In genomic region chr6:159951772-159952171, GRCh38 we compare ENCODE assay signal across 19 cellular contexts.
"Had no signal": no experiment of that assay in that cellular context is flagged by ENCODE, and none has a peak within 500 bp of the region (broad histone marks: within the 10 kb centered on the region; RNA-seq: fewer than 3 reads in every experiment).

No MANE protein-coding gene starts in this region.

- H3K9me3 Mint-ChIP-seq: activated CD4-positive, alpha-beta T cell treated with anti-CD3 and anti-CD28 coated beads, Interleukin-2, amount 10 ng/mL, durations not matched to agents 24 days and 14 days; activated naive CD4-positive, alpha-beta T cell treated with anti-CD3 and anti-CD28 coated beads, Interleukin-2, amount 50 U/mL, for 24 hours; brain; nephron progenitor cell had no signal

- H3K27me3 ChIP-seq: thyroid gland had no signal

- H3K36me3 ChIP-seq: sigmoid colon, thyroid gland had no signal

- H3K4me1 ChIP-seq: sigmoid colon had no signal

- H3K27ac Mint-ChIP-seq: activated CD4-positive, alpha-beta T cell treated with anti-CD3 and anti-CD28 coated beads, Interleukin-2, amount 10 ng/mL, durations not matched to agents 24 days and 14 days; activated CD8-positive, alpha-beta T cell treated with anti-CD3 and anti-CD28 coated beads, Interleukin-2, amount 10 ng/mL, durations not matched to agents 7 days and 5 days; activated naive CD4-positive, alpha-beta T cell treated with anti-CD3 and anti-CD28 coated beads, Interleukin-2, amount 50 U/mL, for 24 hours had no signal

- H3K9me3 ChIP-seq: psoas muscle, sigmoid colon, thyroid gland had no signal

- ATAC-seq: activated CD8-positive, alpha-beta T cell treated with anti-CD3 and anti-CD28 coated beads, Interleukin-2, amount 10 ng/mL, durations not matched to agents 7 days and 5 days; left lobe of liver had no signal

- H3K27ac ChIP-seq: psoas muscle, sigmoid colon had no signal

- H3K4me3 Mint-ChIP-seq: activated CD4-positive, alpha-beta T cell treated with anti-CD3 and anti-CD28 coated beads, Interleukin-2, amount 10 ng/mL, durations not matched to agents 24 days and 14 days; activated CD8-positive, alpha-beta T cell treated with anti-CD3 and anti-CD28 coated beads, Interleukin-2, amount 10 ng/mL, durations not matched to agents 7 days and 5 days; activated naive CD4-positive, alpha-beta T cell treated with anti-CD3 and anti-CD28 coated beads, Interleukin-2, amount 50 U/mL, for 24 hours; brain had no signal

- H3K36me3 Mint-ChIP-seq: brain had no signal

- H3K4me3 ChIP-seq: psoas muscle, sigmoid colon, thyroid gland had no signal

- DNase-seq: activated CD4-positive, alpha-beta T cell treated with anti-CD3 and anti-CD28 coated beads, Interleukin-2, amount 10 ng/mL, durations not matched to agents 24 days and 14 days; activated CD4-positive, CD25-positive, alpha-beta regulatory T cell; activated CD8-positive, alpha-beta memory T cell treated with anti-CD3 and anti-CD28 coated beads, Interleukin-2, amount 50 U/mL, for 4 hours; activated CD8-positive, alpha-beta T cell treated with anti-CD3 and anti-CD28 coated beads, Interleukin-2, amount 10 ng/mL, durations not matched to agents 7 days and 5 days; activated effector memory CD4-positive, alpha-beta T cell treated with anti-CD3 and anti-CD28 coated beads, Interleukin-2, amount 50 U/mL, for 16 hours; activated T-cell treated with anti-CD3 and anti-CD28 coated beads, Interleukin-2, amount 50 U/mL, for 48 hours; amygdala; cortex of kidney; effector memory CD4-positive, alpha-beta T cell; nephron progenitor cell; psoas muscle; sigmoid colon; stimulated activated CD4-positive, alpha-beta T cell treated with anti-CD3 and anti-CD28 coated beads, Interleukin-12 subunit alpha, Interleukin-12 subunit beta, amount 100 ng/mL, for 4 hours; stimulated activated CD4-positive, alpha-beta T cell treated with anti-CD3 and anti-CD28 coated beads, Interleukin-2, amount 100 ng/mL, for 24 hours; SW 1271 had no signal
